In genomic region chr3:43584043-43584826, GRCh38 we compare ENCODE assay signal across 1 cellular context.
TF ChIP-seq lines count a peak whose summit lies in the region.

No MANE protein-coding gene starts in this region.

TF ChIP-seq in K562, 482 proteins besides CTCF, POLR2A, EP300 and RAD21 (continued from another document and continues in another):
- TF ChIP-seq NKRF (IDR thresholded peaks at IDR 0.05; ENCODE audit: borderline replicate concordance) (peak; percentile 34; the same call in 1 of the 2 replicates), ZNF75A (CRISPR knock-in tag; IDR thresholded peaks at IDR 0.05) (peak; percentile 89), SP2 (IDR thresholded peaks at IDR 0.05; ENCODE audit: extremely low read depth, low read depth, low read length, poor library complexity, severe bottlenecking) (no peak), ZNF140 (CRISPR knock-in tag; IDR thresholded peaks at IDR 0.05) (peak; percentile 94), ZNF274 (IDR thresholded peaks at IDR 0.05; ENCODE audit: borderline replicate concordance, low read depth, low read length) (no peak), KAT2B (IDR thresholded peaks at IDR 0.05; ENCODE audit: low read depth, low read length) (no peak), IRF2 (CRISPR knock-in tag; IDR thresholded peaks at IDR 0.05) (no peak), HDAC2 (IDR thresholded peaks at IDR 0.05) (peak; percentile 74), NFRKB (IDR thresholded peaks at IDR 0.05; ENCODE audit: low read depth) (0 out of 2 replicates have a peak, but pooled peaks have one; percentile 37), HDAC3 (IDR thresholded peaks at IDR 0.05; ENCODE audit: borderline replicate concordance, partially characterized antibody) (no peak), MTF1 (CRISPR knock-in tag; IDR thresholded peaks at IDR 0.05; ENCODE audit: borderline replicate concordance) (peak; percentile 97), STAT5B (CRISPR knock-in tag; IDR thresholded peaks at IDR 0.05) (peak; percentile 89), ZNF41 (CRISPR knock-in tag; conservative IDR thresholded peaks at IDR 0.05) (peak; percentile 97), FOXK1 (CRISPR knock-in tag; IDR thresholded peaks at IDR 0.05; ENCODE audit: borderline replicate concordance) (no peak), KLF10 (CRISPR knock-in tag; IDR thresholded peaks at IDR 0.05) (peak; percentile 73; the same call in 1 of the 2 replicates), ZNF347 (CRISPR knock-in tag; IDR thresholded peaks at IDR 0.05; ENCODE audit: low read depth) (peak; percentile 94; the same call in 1 of the 2 replicates), ZSCAN29 (IDR thresholded peaks at IDR 0.05) (no peak), CHD7 (IDR thresholded peaks at IDR 0.05; ENCODE audit: low read depth, low read length) (no peak), TCF15 (CRISPR knock-in tag; IDR thresholded peaks at IDR 0.05) (peak; percentile 98), ZNF395 (CRISPR knock-in tag; IDR thresholded peaks at IDR 0.05) (peak; percentile 99), CGGBP1 (CRISPR knock-in tag; IDR thresholded peaks at IDR 0.05) (peak; percentile 77), ARID1B (IDR thresholded peaks at IDR 0.05) (peak; percentile 76), MED1 (CRISPR knock-in tag; IDR thresholded peaks at IDR 0.05; ENCODE audit: borderline replicate concordance) (no peak), E2F3 (CRISPR knock-in tag; IDR thresholded peaks at IDR 0.05) (peak; percentile 96), NFIC (IDR thresholded peaks at IDR 0.05) (no peak), SRSF7 (optimal IDR thresholded peaks at IDR 0.05; ENCODE audit: low read depth, low read length) (no peak), STAT6 (CRISPR knock-in tag; IDR thresholded peaks at IDR 0.05) (peak; percentile 90; the same call in 1 of the 2 replicates), ATF4 (CRISPR knock-in tag; IDR thresholded peaks at IDR 0.05) (peak; percentile 97), PTRF (tag; IDR thresholded peaks at IDR 0.05) (peak; percentile 99), CBFB (CRISPR knock-in tag; IDR thresholded peaks at IDR 0.05) (no peak), FOXP1 (CRISPR knock-in tag; IDR thresholded peaks at IDR 0.05) (no peak), SIN3B (IDR thresholded peaks at IDR 0.05; ENCODE audit: low read depth) (no peak), U2AF1 (optimal IDR thresholded peaks at IDR 0.05; ENCODE audit: low read depth, low read length) (no peak), TAF7 (tag; IDR thresholded peaks at IDR 0.05) (peak; percentile 95), KDM1A (IDR thresholded peaks at IDR 0.05) (peak; percentile 11 to 64; a peak in 2 of 4 replicates), HNRNPH1 (optimal IDR thresholded peaks at IDR 0.05; ENCODE audit: low read depth, low read length) (no peak), CEBPB (tag; IDR thresholded peaks at IDR 0.05) (peak; percentile 51), ZNF197 (CRISPR knock-in tag; IDR thresholded peaks at IDR 0.05; ENCODE audit: low read depth) (peak; percentile 98), PRDM10 (IDR thresholded peaks at IDR 0.05; ENCODE audit: partially characterized antibody) (peak; percentile 91), ZFPM2 (CRISPR knock-in tag; IDR thresholded peaks at IDR 0.05) (no peak)
